ENCODE assay signal across 1 cellular context in the genomic region with DNA sequence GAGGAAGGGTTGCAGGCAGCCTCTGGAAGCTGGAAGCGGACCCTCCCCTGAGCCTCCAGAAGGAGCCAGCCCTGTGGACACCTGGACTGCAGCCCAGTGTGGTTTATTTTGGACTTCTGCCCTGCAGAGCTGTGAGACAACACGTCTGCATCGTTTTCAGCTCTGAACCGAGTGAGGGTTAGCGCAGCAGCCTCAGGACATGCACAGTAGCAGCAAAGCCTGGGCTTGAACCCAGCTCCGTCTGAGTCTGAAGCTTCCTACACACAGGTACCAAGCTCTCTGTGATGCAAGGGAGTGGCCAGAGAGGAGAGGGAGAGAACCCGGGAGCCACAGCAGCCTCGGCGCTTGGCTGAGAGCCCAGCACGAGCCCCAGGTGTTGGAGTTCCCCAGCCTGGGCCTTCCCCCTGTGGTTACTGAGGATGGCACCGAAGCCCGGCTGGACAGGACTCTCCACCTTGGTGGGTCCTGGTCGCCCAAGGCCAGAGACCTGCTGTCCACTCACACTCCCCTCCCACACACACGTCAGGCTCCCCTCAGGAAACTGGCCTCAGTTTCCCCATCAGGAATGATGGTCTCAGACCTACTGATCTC.
TF ChIP-seq lines count a peak whose summit lies in the region.

No MANE protein-coding gene starts in this region.

TF ChIP-seq in H1, 55 proteins besides CTCF, POLR2A, EP300 and RAD21:
- no peak for TF ChIP-seq YY1 (IDR thresholded peaks at IDR 0.05; ENCODE audit: low read depth, low read length)
- no peak for TF ChIP-seq SAP30 (IDR thresholded peaks at IDR 0.05; ENCODE audit: insufficient read depth, insufficient replicate concordance, low read length)
- no peak for TF ChIP-seq EZH2 (IDR thresholded peaks at IDR 0.05; ENCODE audit: low read depth, low read length, severe bottlenecking)
- TF ChIP-seq RNF2 (IDR thresholded peaks at IDR 0.05; ENCODE audit: borderline replicate concordance, low read depth, low read length, missing control alignments, poor library complexity, severe bottlenecking) = no peak
- TF ChIP-seq PHF8 (conservative IDR thresholded peaks at IDR 0.05; ENCODE audit: low read depth, low read length) = no peak
- no peak for TF ChIP-seq TEAD4 (IDR thresholded peaks at IDR 0.05; ENCODE audit: low read depth, low read length)
